1 cellular context compared by ENCODE assay signal in genomic region chr5:33441241-33441844, GRCh38.
TF ChIP-seq lines count a peak whose summit lies in the region.

No MANE protein-coding gene starts in this region.

TF ChIP-seq in HEK293, 187 proteins besides CTCF, POLR2A, EP300 and RAD21 (continued from another document):
- TF ChIP-seq ZNF639 (tag by site-specific recombination; IDR thresholded peaks at IDR 0.05) (no peak), SCRT2 (tag by site-specific recombination; IDR thresholded peaks at IDR 0.05) (no peak), ZNF202 (tag by site-specific recombination; IDR thresholded peaks at IDR 0.05; ENCODE audit: borderline replicate concordance) (no peak), HIC1 (tag by site-specific recombination; IDR thresholded peaks at IDR 0.05) (no peak), ZNF558 (tag by site-specific recombination; IDR thresholded peaks at IDR 0.05) (no peak), ZNF514 (tag by site-specific recombination; IDR thresholded peaks at IDR 0.05) (no peak), MEIS1 (CRISPR knock-in tag; IDR thresholded peaks at IDR 0.05; ENCODE audit: borderline replicate concordance) (no peak), ZFP41 (tag by site-specific recombination; IDR thresholded peaks at IDR 0.05; ENCODE audit: borderline replicate concordance) (no peak), ZBTB49 (tag by site-specific recombination; IDR thresholded peaks at IDR 0.05; ENCODE audit: low read depth) (no peak), ZNF341 (tag by site-specific recombination; IDR thresholded peaks at IDR 0.05; ENCODE audit: low read depth) (0 out of 2 replicates have a peak, but pooled peaks have one; percentile 36), GLI2 (tag by site-specific recombination; IDR thresholded peaks at IDR 0.05; ENCODE audit: borderline replicate concordance, low read depth) (no peak), ZNF530 (tag by site-specific recombination; IDR thresholded peaks at IDR 0.05; ENCODE audit: low read depth) (0 out of 2 replicates have a peak, but pooled peaks have one; percentile 33), ZNF704 (tag by site-specific recombination; IDR thresholded peaks at IDR 0.05) (no peak), ZBTB11 (tag by site-specific recombination; conservative IDR thresholded peaks at IDR 0.05; ENCODE audit: low read depth) (peak; percentile 13), YY1 (tag by site-specific recombination; IDR thresholded peaks at IDR 0.05) (peak; percentile 76; the same call in 1 of the 2 replicates), PRDM10 (tag by site-specific recombination; IDR thresholded peaks at IDR 0.05) (peak; percentile 84; the same call in 1 of the 2 replicates), ZNF610 (tag by site-specific recombination; IDR thresholded peaks at IDR 0.05; ENCODE audit: borderline replicate concordance) (0 out of 2 replicates have a peak, but pooled peaks have one; percentile 53), ZNF16 (tag by site-specific recombination; IDR thresholded peaks at IDR 0.05; ENCODE audit: low read depth) (no peak), ZNF571 (tag by site-specific recombination; IDR thresholded peaks at IDR 0.05) (no peak), ZNF585B (tag by site-specific recombination; IDR thresholded peaks at IDR 0.05) (no peak), ZNF513 (tag by site-specific recombination; IDR thresholded peaks at IDR 0.05) (no peak), PRDM6 (tag by site-specific recombination; IDR thresholded peaks at IDR 0.05) (no peak), ZNF280D (tag by site-specific recombination; IDR thresholded peaks at IDR 0.05) (no peak), ZNF692 (tag by site-specific recombination; IDR thresholded peaks at IDR 0.05) (no peak), ZNF223 (tag by site-specific recombination; IDR thresholded peaks at IDR 0.05) (no peak), ZSCAN16 (tag by site-specific recombination; IDR thresholded peaks at IDR 0.05) (0 out of 2 replicates have a peak, but pooled peaks have one; percentile 38)
